ENCODE assay signal across 1 cellular context in the genomic region with DNA sequence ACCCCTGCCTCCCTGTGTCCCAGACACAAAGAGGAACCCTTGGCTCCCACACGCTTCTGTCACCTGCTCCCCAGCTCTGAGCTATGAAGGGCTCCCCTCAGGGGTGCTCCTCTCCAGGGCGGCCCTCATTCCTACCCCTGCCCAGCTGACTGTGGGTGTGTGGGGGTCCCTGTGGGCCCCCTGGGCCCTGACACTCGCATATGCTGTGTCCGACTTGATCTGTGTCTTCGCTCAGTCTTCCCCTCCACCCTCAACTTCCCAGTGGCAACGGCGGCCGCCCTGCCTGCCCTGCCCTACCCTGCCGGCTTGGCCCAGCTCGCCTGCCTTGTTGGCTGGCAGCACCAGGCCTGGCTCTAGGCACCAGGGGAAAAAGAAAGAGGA.
TF ChIP-seq lines count a peak whose summit lies in the region.

No MANE protein-coding gene starts in this region.

TF ChIP-seq in HepG2, 621 proteins besides CTCF, POLR2A, EP300 and RAD21:
- TF ChIP-seq, protein P1, sequence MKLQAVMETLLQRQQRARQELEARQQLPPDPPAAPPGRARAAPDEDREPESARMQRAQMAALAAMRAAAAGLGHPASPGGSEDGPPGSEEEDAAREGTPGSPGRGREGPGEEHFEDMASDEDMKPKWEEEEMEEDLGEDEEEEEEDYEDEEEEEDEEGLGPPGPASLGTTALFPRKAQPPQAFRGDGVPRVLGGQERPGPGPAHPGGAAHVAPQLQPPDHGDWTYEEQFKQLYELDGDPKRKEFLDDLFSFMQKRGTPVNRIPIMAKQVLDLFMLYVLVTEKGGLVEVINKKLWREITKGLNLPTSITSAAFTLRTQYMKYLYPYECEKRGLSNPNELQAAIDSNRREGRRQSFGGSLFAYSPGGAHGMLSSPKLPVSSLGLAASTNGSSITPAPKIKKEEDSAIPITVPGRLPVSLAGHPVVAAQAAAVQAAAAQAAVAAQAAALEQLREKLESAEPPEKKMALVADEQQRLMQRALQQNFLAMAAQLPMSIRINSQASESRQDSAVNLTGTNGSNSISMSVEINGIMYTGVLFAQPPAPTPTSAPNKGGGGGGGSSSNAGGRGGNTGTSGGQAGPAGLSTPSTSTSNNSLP (IDR thresholded peaks at IDR 0.05; ENCODE audit: low read depth, low read length), result no peak
- TF ChIP-seq ZNF768 (CRISPR knock-in tag; IDR thresholded peaks at IDR 0.05) (no peak), ZSCAN20 (CRISPR knock-in tag; IDR thresholded peaks at IDR 0.05; ENCODE audit: borderline replicate concordance) (no peak), ZNF264 (CRISPR knock-in tag; IDR thresholded peaks at IDR 0.05) (no peak), ZNF10 (CRISPR knock-in tag; IDR thresholded peaks at IDR 0.05; ENCODE audit: borderline replicate concordance, low read depth) (no peak), IRF2 (CRISPR knock-in tag; IDR thresholded peaks at IDR 0.05) (no peak)
- TF ChIP-seq, protein P2, sequence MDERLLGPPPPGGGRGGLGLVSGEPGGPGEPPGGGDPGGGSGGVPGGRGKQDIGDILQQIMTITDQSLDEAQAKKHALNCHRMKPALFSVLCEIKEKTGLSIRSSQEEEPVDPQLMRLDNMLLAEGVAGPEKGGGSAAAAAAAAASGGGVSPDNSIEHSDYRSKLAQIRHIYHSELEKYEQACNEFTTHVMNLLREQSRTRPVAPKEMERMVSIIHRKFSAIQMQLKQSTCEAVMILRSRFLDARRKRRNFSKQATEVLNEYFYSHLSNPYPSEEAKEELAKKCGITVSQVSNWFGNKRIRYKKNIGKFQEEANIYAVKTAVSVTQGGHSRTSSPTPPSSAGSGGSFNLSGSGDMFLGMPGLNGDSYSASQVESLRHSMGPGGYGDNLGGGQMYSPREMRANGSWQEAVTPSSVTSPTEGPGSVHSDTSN (CRISPR knock-in tag; IDR thresholded peaks at IDR 0.05), result no peak
